Comparison of ENCODE assay signal across 9 cellular contexts in the genomic region with DNA sequence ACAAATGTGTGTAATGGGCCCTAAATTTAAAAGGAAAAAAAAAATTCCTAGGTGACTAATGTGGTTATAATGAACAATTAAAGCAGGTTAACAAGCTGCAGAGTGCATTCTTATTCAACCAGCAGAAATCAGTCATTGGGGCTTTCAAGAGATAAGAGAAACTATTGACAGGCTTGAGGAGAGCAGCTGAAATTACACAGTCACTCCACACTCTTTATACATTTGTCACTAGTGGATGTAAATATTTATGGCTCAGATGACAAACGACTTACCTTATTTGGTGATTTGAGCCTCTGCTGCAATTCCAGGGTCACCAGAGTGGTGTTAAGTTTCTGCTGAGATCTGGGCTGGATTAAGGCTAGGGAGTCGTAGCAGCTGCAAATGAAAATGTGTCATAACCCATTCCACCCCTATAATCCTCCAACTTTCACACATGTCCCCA.
DNase-seq lines count a peak whose midpoint lies in the region; ATAC-seq and TF ChIP-seq lines count a peak whose summit lies in the region.
"Had no signal": no experiment of that assay in that cellular context is flagged by ENCODE, and none has a peak within 500 bp of the region (broad histone marks: within the 10 kb centered on the region; RNA-seq: fewer than 3 reads in every experiment).

No MANE protein-coding gene starts in this region.

- DNase-seq in cardiac muscle cell (ENCODE audit: low read depth in 1 of 2, low spot score in 1 of 2) (peak in 1 of 2 donors; percentile 68), left ventricle myocardium superior (no peak), NCI-H82 treated with DMSO at 0.1 percent for 48 hours (lab: John Stamatoyannopoulos, UW; ENCODE audit: unreplicated experiment) (peak; percentile 61), fibroblast of villous mesenchyme (ENCODE audit: low read depth) (peak; percentile 27), cortex of kidney (lab: John Stamatoyannopoulos, UW) (no peak), tibial nerve (ENCODE audit: low spot score in 2 of 2) (no peak), CD14-positive monocyte (ENCODE audit: low spot score) (no peak)
- no peak for DNase-seq in activated naive CD4-positive, alpha-beta T cell treated with anti-CD3 and anti-CD28 coated beads for 36 hours
- DNase-seq: amygdala had no signal

- no peak overlapping the region for H3K4me3 ChIP-seq in cardiac muscle cell
- H3K4me3 ChIP-seq in fibroblast of villous mesenchyme (ENCODE audit: low read depth, low read length) = no peak overlapping the region
- H3K4me3 ChIP-seq in tibial nerve = no peak overlapping the region

- no peaks in the 10 kb centered on the region for H3K9me3 Mint-ChIP-seq in activated naive CD4-positive, alpha-beta T cell treated with anti-CD3 and anti-CD28 coated beads for 36 hours
- peaks cover 0 to 7% (median 4%) of the 10 kb centered on the region in 7 donors for H3K9me3 Mint-ChIP-seq in CD14-positive monocyte

- WGBS in tibial nerve, 2 donors = 57 to 65% methylated on average over 2 of the region's 2 CpGs

- H3K4me1 ChIP-seq in cardiac muscle cell (ENCODE audit: low read depth) (peaks cover 42% of the 10 kb centered on the region), tibial nerve (no peaks in the 10 kb centered on the region)

- intact Hi-C loops in left ventricle myocardium superior (cut with micrococcal nuclease) = no loop called here
- intact Hi-C loops in activated naive CD4-positive, alpha-beta T cell treated with anti-CD3 and anti-CD28 coated beads for 36 hours (cut with micrococcal nuclease) = no loop called here
- intact Hi-C loops in CD14-positive monocyte (cut with micrococcal nuclease) = no loop called here

- H3K4me1 Mint-ChIP-seq in activated naive CD4-positive, alpha-beta T cell treated with anti-CD3 and anti-CD28 coated beads for 36 hours (ENCODE audit: low read depth) = no peaks in the 10 kb centered on the region
- H3K4me1 Mint-ChIP-seq in CD14-positive monocyte = no peaks in the 10 kb centered on the region

- TF ChIP-seq CTCF in cardiac muscle cell (IDR thresholded peaks at IDR 0.05; ENCODE audit: low read depth, low read length) (no peak), fibroblast of villous mesenchyme (IDR thresholded peaks at IDR 0.05; ENCODE audit: insufficient read depth, low read depth, low read length) (no peak), tibial nerve (IDR thresholded peaks at IDR 0.05) (no peak), CD14-positive monocyte (IDR thresholded peaks at IDR 0.05) (no peak)

- TF ChIP-seq POLR2A in tibial nerve (IDR thresholded peaks at IDR 0.05) = no peak

- H3K27me3 ChIP-seq in cardiac muscle cell (no peaks in the 10 kb centered on the region), tibial nerve (no peaks in the 10 kb centered on the region)

- H3K36me3 Mint-ChIP-seq in activated naive CD4-positive, alpha-beta T cell treated with anti-CD3 and anti-CD28 coated beads for 36 hours (ENCODE audit: low read depth) = no peaks in the 10 kb centered on the region
- no peaks in the 10 kb centered on the region for H3K36me3 Mint-ChIP-seq in CD14-positive monocyte

- no peak overlapping the region for H3K27ac Mint-ChIP-seq in activated naive CD4-positive, alpha-beta T cell treated with anti-CD3 and anti-CD28 coated beads for 36 hours
- H3K27ac Mint-ChIP-seq in CD14-positive monocyte = no peak overlapping the region

- H3K27me3 Mint-ChIP-seq in activated naive CD4-positive, alpha-beta T cell treated with anti-CD3 and anti-CD28 coated beads for 36 hours (ENCODE audit: low read depth) = no peaks in the 10 kb centered on the region
- no peaks in the 10 kb centered on the region for H3K27me3 Mint-ChIP-seq in CD14-positive monocyte (ENCODE audit: low read depth in 3 of 3)

- H3K27ac ChIP-seq in cardiac muscle cell = peak overlapping the region; percentile 74
- no peak overlapping the region for H3K27ac ChIP-seq in tibial nerve

- CTCF ChIA-PET in activated naive CD4-positive, alpha-beta T cell treated with anti-CD3 and anti-CD28 coated beads for 36 hours (lab: Charles Lee) = no interaction called here

- H3K36me3 ChIP-seq in cardiac muscle cell (no peaks in the 10 kb centered on the region), tibial nerve (no peaks in the 10 kb centered on the region)

- TF ChIP-seq EP300 in tibial nerve (IDR thresholded peaks at IDR 0.05) = no peak

- H3K4me3 Mint-ChIP-seq in activated naive CD4-positive, alpha-beta T cell treated with anti-CD3 and anti-CD28 coated beads for 36 hours = no peak overlapping the region
- no peak overlapping the region for H3K4me3 Mint-ChIP-seq in CD14-positive monocyte

- H3K9me3 ChIP-seq in cardiac muscle cell (ENCODE audit: low read depth) = no peaks in the 10 kb centered on the region
- no peaks in the 10 kb centered on the region for H3K9me3 ChIP-seq in tibial nerve

- ATAC-seq in left ventricle myocardium superior = no peak

Comparison
In these comparisons a context has a peak if more than half of its experiments do, and no peak if none do; other contexts are left out.
1. DNase-seq: peak in NCI-H82 treated with DMSO at 0.1 percent for 48 hours (single experiment) and fibroblast of villous mesenchyme (single experiment); none in left ventricle myocardium superior (single experiment), activated naive CD4-positive, alpha-beta T cell treated with anti-CD3 and anti-CD28 coated beads for 36 hours (single experiment), cortex of kidney (single experiment), tibial nerve (0 of 2) and CD14-positive monocyte (single experiment).